ENCODE assay signal across 21 cellular contexts in the genomic region with DNA sequence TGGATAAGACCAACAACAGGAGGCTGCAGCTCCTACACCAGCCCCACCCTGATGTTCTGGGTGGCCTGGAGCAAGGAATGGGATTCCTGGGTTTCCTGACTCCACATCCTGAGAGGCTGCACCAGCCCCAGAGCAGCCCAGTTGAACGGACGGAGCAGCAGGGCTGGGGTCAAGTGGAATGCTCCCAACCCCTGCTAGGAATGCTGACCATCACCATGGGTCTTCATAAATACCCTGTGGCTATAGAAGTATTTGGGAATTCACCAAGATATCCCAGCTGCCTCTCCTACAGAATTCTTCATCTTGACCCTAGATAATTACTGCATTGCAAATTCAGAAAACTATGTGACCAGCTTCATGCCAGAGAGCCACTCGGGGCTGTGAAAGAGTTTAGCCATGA.
DNase-seq lines count a peak whose midpoint lies in the region; FAIRE-seq and TF ChIP-seq lines count a peak whose summit lies in the region.
"Had no signal": no experiment of that assay in that cellular context is flagged by ENCODE, and none has a peak within 500 bp of the region (broad histone marks: within the 10 kb centered on the region; RNA-seq: fewer than 3 reads in every experiment).

No MANE protein-coding gene starts in this region.

- no peaks in the 10 kb centered on the region for H3K36me3 ChIP-seq in astrocyte (ENCODE audit: insufficient read depth, low read length)
- no peaks in the 10 kb centered on the region for H3K36me3 ChIP-seq in tibial artery
- no peaks in the 10 kb centered on the region for H3K36me3 ChIP-seq in CD8-positive, alpha-beta memory T cell (ENCODE audit: insufficient read depth, low read length)
- H3K36me3 ChIP-seq in ovary: no peaks in the 10 kb centered on the region
- H3K36me3 ChIP-seq: HAP-1, Peyer's patch had no signal

- peak overlapping the region; percentile 95 for H3K27ac Mint-ChIP-seq in astrocyte (ENCODE audit: unreplicated experiment)
- no peak overlapping the region for H3K27ac Mint-ChIP-seq in CD8-positive, alpha-beta memory T cell
- H3K27ac Mint-ChIP-seq: endodermal cell, progenitor cell of endocrine pancreas had no signal

- no peak for TF ChIP-seq POLR2A in ovary (IDR thresholded peaks at IDR 0.05)

- H3K27ac ChIP-seq in astrocyte (ENCODE audit: low read depth, low read length): peak overlapping the region; percentile 94
- peak overlapping the region; percentile 42 to 77 for H3K27ac ChIP-seq in tibial artery
- no peak overlapping the region for H3K27ac ChIP-seq in CD8-positive, alpha-beta memory T cell (ENCODE audit: low read depth, low read length)
- no peak overlapping the region for H3K27ac ChIP-seq in ovary

- H3K27me3 Mint-ChIP-seq in astrocyte (ENCODE audit: low read depth, unreplicated experiment): no peaks in the 10 kb centered on the region
- peaks cover 1 to 29% of the 10 kb centered on the region in 2 donors for H3K27me3 Mint-ChIP-seq in CD8-positive, alpha-beta memory T cell

- H2AFZ ChIP-seq in astrocyte (ENCODE audit: low read depth, low read length): no peak overlapping the region

- peak overlapping the region; percentile 50 for H3K4me2 ChIP-seq in astrocyte (ENCODE audit: low read length)

- H3K4me1 Mint-ChIP-seq in astrocyte (ENCODE audit: low read depth, unreplicated experiment): peaks cover 58% of the 10 kb centered on the region
- no peaks in the 10 kb centered on the region for H3K4me1 Mint-ChIP-seq in CD8-positive, alpha-beta memory T cell
- H3K4me1 Mint-ChIP-seq: endodermal cell had no signal

- no peak for TF ChIP-seq EP300 in ovary (IDR thresholded peaks at IDR 0.05)

- POLR2A ChIA-PET in CD8-positive, alpha-beta memory T cell (lab: Charles Lee): no interaction called here
- POLR2A ChIA-PET in HEK293T (lab: Yijun Ruan, JAX): no interaction called here

- no peak for TF ChIP-seq CTCF in astrocyte (IDR thresholded peaks at IDR 0.05; ENCODE audit: insufficient read depth, low read depth, low read length)
- no peak for TF ChIP-seq CTCF in tibial artery (IDR thresholded peaks at IDR 0.05)
- TF ChIP-seq CTCF in ovary (IDR thresholded peaks at IDR 0.05): no peak

- peak; percentile 98 for DNase-seq in GM04503 (ENCODE audit: low read depth)
- DNase-seq in astrocyte (ENCODE audit: low read depth): peak; percentile 100
- DNase-seq in islet precursor cell: peak; percentile 85
- DNase-seq in tibial artery: no peak
- no peak for DNase-seq in CD8-positive, alpha-beta memory T cell
- no peak for DNase-seq in HEK293T (ENCODE audit: extremely low spot score)
- no peak for DNase-seq in AML-193 (lab: John Stamatoyannopoulos, UW)
- no peak for DNase-seq in ovary
- DNase-seq: activated CD4-positive, CD25-positive, alpha-beta regulatory T cell; activated gamma-delta T cell treated with Interleukin-2 at 50 U/mL for 16 hours; endodermal cell; glutamatergic neuron; mucosa of descending colon; NCI-H1417; NCI-H524 treated with DMSO at 0.1 percent for 48 hours; Peyer's patch; testis had no signal

- peak overlapping the region; percentile 67 for H3K9ac ChIP-seq in astrocyte (ENCODE audit: low read length)

- H3K4me3 ChIP-seq in astrocyte (ENCODE audit: insufficient read depth, low read depth, low read length): no peak overlapping the region
- H3K4me3 ChIP-seq in tibial artery: no peak overlapping the region
- no peak overlapping the region for H3K4me3 ChIP-seq in CD8-positive, alpha-beta memory T cell (ENCODE audit: low read length)
- H3K4me3 ChIP-seq in ovary: no peak overlapping the region
- H3K4me3 ChIP-seq: HAP-1, mucosa of descending colon, Peyer's patch, testis had no signal

- FAIRE-seq in astrocyte (lab: Jason Lieb, UNC): peak; percentile 84
- FAIRE-seq: bronchial epithelial cell, keratinocyte had no signal

- peaks cover 52% of the 10 kb centered on the region for H3K4me1 ChIP-seq in astrocyte (ENCODE audit: insufficient read depth, low read length)
- peaks cover 0 to 78% (median 41%) of the 10 kb centered on the region in 4 donors for H3K4me1 ChIP-seq in tibial artery
- no peaks in the 10 kb centered on the region for H3K4me1 ChIP-seq in CD8-positive, alpha-beta memory T cell (ENCODE audit: insufficient read depth, low read length)
- peaks cover 24% of the 10 kb centered on the region for H3K4me1 ChIP-seq in ovary (ENCODE audit: insufficient read depth)
- H3K4me1 ChIP-seq: HAP-1, Peyer's patch had no signal

- H3K9me3 ChIP-seq in astrocyte (ENCODE audit: insufficient read depth, low read depth, low read length): no peaks in the 10 kb centered on the region
- H3K9me3 ChIP-seq in tibial artery: no peaks in the 10 kb centered on the region
- no peaks in the 10 kb centered on the region for H3K9me3 ChIP-seq in CD8-positive, alpha-beta memory T cell (ENCODE audit: low read length)
- H3K9me3 ChIP-seq in ovary: no peaks in the 10 kb centered on the region
- H3K9me3 ChIP-seq: HAP-1, mucosa of descending colon, Peyer's patch, testis had no signal

- no peaks in the 10 kb centered on the region for H3K79me2 ChIP-seq in astrocyte (ENCODE audit: insufficient read depth, low read length)

- no peak overlapping the region for H3K4me3 Mint-ChIP-seq in astrocyte (ENCODE audit: unreplicated experiment)
- H3K4me3 Mint-ChIP-seq in CD8-positive, alpha-beta memory T cell: no peak overlapping the region
- H3K4me3 Mint-ChIP-seq: endodermal cell had no signal

- H3K27me3 ChIP-seq in astrocyte (ENCODE audit: insufficient read depth, low read length) (no peaks in the 10 kb centered on the region), tibial artery (no peaks in the 10 kb centered on the region), ovary (no peaks in the 10 kb centered on the region)
- H3K27me3 ChIP-seq in CD8-positive, alpha-beta memory T cell (ENCODE audit: insufficient read depth, low read length, poor library complexity, severe bottlenecking): no peaks in the 10 kb centered on the region
- H3K27me3 ChIP-seq: Peyer's patch, testis had no signal

- H4K20me1 ChIP-seq in astrocyte (ENCODE audit: insufficient read depth, low read length): no peaks in the 10 kb centered on the region

- CTCF ChIA-PET in CD8-positive, alpha-beta memory T cell (lab: Charles Lee): no interaction called here
- CTCF ChIA-PET in HEK293T (lab: Yijun Ruan, JAX): no interaction called here

- intact Hi-C loops in tibial artery (cut with DNase I; ENCODE audit: low total_unique reads): loop anchor here (10.0 kb wide), 1 partner anchor 91 kb away; no protein-coding TSS in a partner anchor
- intact Hi-C loops in ovary (cut with DNase I): no loop called here

- H3K9me3 Mint-ChIP-seq in astrocyte (ENCODE audit: unreplicated experiment): peaks cover 6% of the 10 kb centered on the region
- no peaks in the 10 kb centered on the region for H3K9me3 Mint-ChIP-seq in CD8-positive, alpha-beta memory T cell
- H3K9me3 Mint-ChIP-seq: endodermal cell had no signal

- no peaks in the 10 kb centered on the region for H3K36me3 Mint-ChIP-seq in astrocyte (ENCODE audit: low read depth, unreplicated experiment)
- no peaks in the 10 kb centered on the region for H3K36me3 Mint-ChIP-seq in CD8-positive, alpha-beta memory T cell

- WGBS in ovary, 3 donors: 10 to 28% (median 15%) methylated on average over 3 of the region's 3 CpGs

TF ChIP-seq in HEK293T, 16 proteins besides CTCF, POLR2A, EP300 and RAD21:
- TF ChIP-seq SUZ12 (IDR thresholded peaks at IDR 0.05) (no peak), NFRKB (IDR thresholded peaks at IDR 0.05) (no peak), TARDBP (IDR thresholded peaks at IDR 0.05) (no peak), ARNT (IDR thresholded peaks at IDR 0.05) (no peak), FOXK2 (IDR thresholded peaks at IDR 0.05) (no peak), CTBP1 (IDR thresholded peaks at IDR 0.05; ENCODE audit: borderline replicate concordance) (no peak), ZNF384 (IDR thresholded peaks at IDR 0.05) (no peak), ELF4 (IDR thresholded peaks at IDR 0.05) (no peak), L3MBTL2 (conservative IDR thresholded peaks at IDR 0.05) (no peak), SP1 (IDR thresholded peaks at IDR 0.05) (no peak), FOXM1 (IDR thresholded peaks at IDR 0.05; ENCODE audit: borderline replicate concordance) (no peak), HDGF (IDR thresholded peaks at IDR 0.05; ENCODE audit: borderline replicate concordance) (no peak), FOXA1 (IDR thresholded peaks at IDR 0.05) (no peak), LEF1 (IDR thresholded peaks at IDR 0.05; ENCODE audit: borderline replicate concordance) (no peak), BHLHE40 (IDR thresholded peaks at IDR 0.05; ENCODE audit: borderline replicate concordance) (no peak)
- TF ChIP-seq, protein P1, sequence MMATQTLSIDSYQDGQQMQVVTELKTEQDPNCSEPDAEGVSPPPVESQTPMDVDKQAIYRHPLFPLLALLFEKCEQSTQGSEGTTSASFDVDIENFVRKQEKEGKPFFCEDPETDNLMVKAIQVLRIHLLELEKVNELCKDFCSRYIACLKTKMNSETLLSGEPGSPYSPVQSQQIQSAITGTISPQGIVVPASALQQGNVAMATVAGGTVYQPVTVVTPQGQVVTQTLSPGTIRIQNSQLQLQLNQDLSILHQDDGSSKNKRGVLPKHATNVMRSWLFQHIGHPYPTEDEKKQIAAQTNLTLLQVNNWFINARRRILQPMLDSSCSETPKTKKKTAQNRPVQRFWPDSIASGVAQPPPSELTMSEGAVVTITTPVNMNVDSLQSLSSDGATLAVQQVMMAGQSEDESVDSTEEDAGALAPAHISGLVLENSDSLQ (IDR thresholded peaks at IDR 0.05): no peak

Comparison
In these comparisons a context has a peak if more than half of its experiments do, and no peak if none do; other contexts are left out.
1. DNase-seq: peak in GM04503 (single experiment), astrocyte (single experiment) and islet precursor cell (single experiment); none in tibial artery (0 of 2), CD8-positive, alpha-beta memory T cell (0 of 5), HEK293T (single experiment), AML-193 (0 of 2) and ovary (0 of 5).
2. H3K27ac ChIP-seq: peak in astrocyte (single experiment) and tibial artery (2 of 2); none in CD8-positive, alpha-beta memory T cell (single experiment) and ovary (0 of 2).